Comparison of ENCODE assay signal across 6 cellular contexts in the genomic region with DNA sequence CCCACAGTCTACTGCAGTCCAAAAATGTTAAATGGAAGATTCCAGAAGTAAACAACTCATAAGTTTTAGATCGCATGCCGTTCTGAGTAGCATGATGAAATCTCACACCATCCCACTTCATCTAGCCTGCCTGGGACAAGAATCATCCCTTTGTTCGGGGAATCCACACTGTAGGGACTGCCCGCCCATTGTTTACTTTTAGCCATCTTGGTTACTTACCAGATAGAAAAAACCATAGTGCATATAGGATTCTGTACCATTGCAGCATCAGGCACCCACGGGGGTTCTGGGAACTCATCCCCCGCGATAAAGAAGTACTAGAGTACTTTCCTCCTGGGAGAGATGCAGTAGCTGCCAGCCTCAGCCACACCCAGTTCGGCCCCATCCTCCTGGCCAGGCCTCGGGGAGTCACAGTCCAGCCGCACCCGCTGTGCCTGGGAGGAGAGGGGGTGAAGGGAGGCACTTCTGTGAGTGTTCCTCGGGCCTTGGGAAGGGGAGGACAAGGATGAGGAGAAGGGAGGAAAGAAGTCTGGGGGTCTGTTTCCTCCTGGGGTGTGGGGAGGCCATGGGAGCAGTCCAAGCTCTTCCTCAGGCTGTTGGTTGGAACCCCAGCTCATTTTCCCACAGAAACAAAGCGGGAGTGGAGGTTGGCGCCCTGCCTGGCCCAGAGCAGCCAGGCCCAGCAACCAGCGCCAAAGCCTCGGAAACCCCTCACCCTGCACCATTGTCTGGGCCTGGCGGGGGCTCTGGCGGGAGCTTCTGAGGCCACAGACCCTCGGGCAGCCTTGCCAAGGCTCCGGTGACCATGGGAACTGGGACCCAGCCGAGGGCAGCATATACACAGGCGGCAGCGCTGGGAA. TPM values are rescaled to one million over a fixed set of nuclear protein-coding genes. Genes with fewer than 3 reads are reported as not detected.
A peak's percentile ranks its signal among the peaks of the same experiment; 100 is the strongest.
DNase-seq lines count a peak whose midpoint lies in the region; ATAC-seq and TF ChIP-seq lines count a peak whose summit lies in the region.

No MANE protein-coding gene starts in this region.

- H3K27ac Mint-ChIP-seq in chondrocyte (ENCODE audit: unreplicated experiment), result peak overlapping the region; percentile 83

- H4K91ac ChIP-seq in neuronal stem cell (ENCODE audit: low read depth, low read length, poor library complexity), result no peak overlapping the region

- H3K9me3 ChIP-seq in neuronal stem cell (replicated peaks in 1 of 2; ENCODE audit: control insufficient read depth in 2 of 2, insufficient read depth in 1 of 2, low read depth in 1 of 2, low read length in 2 of 2), result no peaks in the 10 kb centered on the region

- WGBS in neuronal stem cell (ENCODE audit: extremely low coverage in 2 of 2, insufficient read length in 2 of 2, insufficient replicate concordance in 1 of 2), 2 donors, result no CpG with 5 or more reads among the region's 23 CpGs

- H2BK5ac ChIP-seq in neuronal stem cell (ENCODE audit: low read length), result no peak overlapping the region

- H3K18ac ChIP-seq in neuronal stem cell (ENCODE audit: low read length), result peak overlapping the region; percentile 56

- no peaks in the 10 kb centered on the region for H3K36me3 ChIP-seq in neuronal stem cell (replicated peaks in 1 of 2; ENCODE audit: control insufficient read depth in 2 of 2, insufficient read depth in 2 of 2, low read length in 2 of 2)

- H3K4ac ChIP-seq in neuronal stem cell (ENCODE audit: low read length), result no peak overlapping the region

- no peak overlapping the region for H3K27ac ChIP-seq in neuronal stem cell (replicated peaks; ENCODE audit: low read length)

- TF ChIP-seq CTCF in chondrocyte (IDR thresholded peaks at IDR 0.05), result no peak

- H3K36me3 Mint-ChIP-seq in chondrocyte (ENCODE audit: low read depth), result peaks cover 3% of the 10 kb centered on the region

- H3K9ac ChIP-seq in neuronal stem cell (ENCODE audit: low read depth, low read length, poor library complexity), result no peak overlapping the region

- DNase-seq in ELR (ENCODE audit: low read depth) (peak; percentile 52), chondrocyte (ENCODE audit: low spot score) (no peak), neuronal stem cell (ENCODE audit: low spot score) (no peak), HK-2 (ENCODE audit: unreplicated experiment) (no peak)
- DNase-seq in activated CD4-positive, CD25-positive, alpha-beta regulatory T cell (lab: John Stamatoyannopoulos, UW), result no peak

- H4K8ac ChIP-seq in neuronal stem cell (ENCODE audit: low read depth, low read length), result peak overlapping the region; percentile 45

- H2BK120ac ChIP-seq in neuronal stem cell (ENCODE audit: low read depth, low read length), result no peak overlapping the region

- no peak overlapping the region for H3K4me2 ChIP-seq in neuronal stem cell (ENCODE audit: insufficient read depth, low read length, poor library complexity, severe bottlenecking)

- H3K4me3 Mint-ChIP-seq in chondrocyte (ENCODE audit: unreplicated experiment), result no peak overlapping the region

- H3K27me3 Mint-ChIP-seq in chondrocyte (ENCODE audit: low read depth), result no peaks in the 10 kb centered on the region

- peak overlapping the region; percentile 36 for H2BK12ac ChIP-seq in neuronal stem cell (ENCODE audit: low read length)

- no peak overlapping the region for H3K23ac ChIP-seq in neuronal stem cell (ENCODE audit: low read depth, low read length, poor library complexity)

- peak overlapping the region; percentile 64 for H2AK5ac ChIP-seq in neuronal stem cell (ENCODE audit: low read depth, low read length)

- ATAC-seq in GM19467 (IDR thresholded peaks at IDR 0.05; ENCODE audit: unreplicated experiment), result no peak

- H3K14ac ChIP-seq in neuronal stem cell (ENCODE audit: low read length), result peak overlapping the region; percentile 91

- H3K9me3 Mint-ChIP-seq in chondrocyte (ENCODE audit: low read depth), result no peaks in the 10 kb centered on the region

- peaks cover 55% of the 10 kb centered on the region for H3K4me1 Mint-ChIP-seq in chondrocyte (ENCODE audit: low read depth)

- H3K79me1 ChIP-seq in neuronal stem cell (ENCODE audit: low read depth, low read length), result no peaks in the 10 kb centered on the region

- H3K4me1 ChIP-seq in neuronal stem cell (ENCODE audit: control insufficient read depth in 2 of 2, insufficient read depth in 1 of 2, low read depth in 1 of 2, low read length in 2 of 2), result peaks cover 7 to 24% of the 10 kb centered on the region in 2 donors

- H3K27me3 ChIP-seq in neuronal stem cell (ENCODE audit: control insufficient read depth in 3 of 3, insufficient read depth in 3 of 3, low read depth in 1 of 3, low read length in 3 of 3), result peaks cover 0 to 10% (median 0%) of the 10 kb centered on the region in 3 experiments

- H2BK15ac ChIP-seq in neuronal stem cell (ENCODE audit: low read length), result peak overlapping the region; percentile 15

- H3K4me3 ChIP-seq in neuronal stem cell (ENCODE audit: low read length in 2 of 2), result no peak overlapping the region

- H2AFZ ChIP-seq in neuronal stem cell (ENCODE audit: low read length), result peak overlapping the region; percentile 82

RNA-seq across cellular contexts. Expression of gene TRIM47, which starts 8.9 kb away (rescaled TPM):
- 33.9 to 50.6 TPM (median 46.3 TPM) in 3 replicates for total RNA-seq in chondrocyte
- 1.2 TPM for polyA plus RNA-seq in neuronal stem cell (2013, experiment 1 of 2)
- 0.68 TPM for polyA plus RNA-seq in neuronal stem cell (2013, experiment 2 of 2)

RNA-seq across cellular contexts. Expression of gene WBP2, which starts 14.4 kb away (rescaled TPM):
- total RNA-seq in chondrocyte, result 45.0 to 62.5 TPM (median 56.5 TPM) in 3 replicates
- 80.4 TPM for polyA plus RNA-seq in neuronal stem cell (2013, experiment 1 of 2)
- polyA plus RNA-seq in neuronal stem cell (2013, experiment 2 of 2), result 79.8 TPM

RNA-seq across cellular contexts. Expression of gene UNC13D, which starts 25.3 kb away (rescaled TPM):
- total RNA-seq in chondrocyte, result 1.1 to 3.1 TPM (median 1.5 TPM) in 3 replicates
- polyA plus RNA-seq in neuronal stem cell (2013, experiment 1 of 2), result 1.4 TPM
- polyA plus RNA-seq in neuronal stem cell (2013, experiment 2 of 2), result 0.90 TPM

RNA-seq across cellular contexts. Expression of gene TRIM65, which starts 27.2 kb away (rescaled TPM):
- total RNA-seq in chondrocyte, result 25.2 to 27.1 TPM (median 27.0 TPM) in 3 replicates
- polyA plus RNA-seq in neuronal stem cell (2013, experiment 1 of 2), result 15.8 TPM
- 14.6 TPM for polyA plus RNA-seq in neuronal stem cell (2013, experiment 2 of 2)

RNA-seq across cellular contexts. Expression of gene MRPL38, which starts 35.2 kb away (rescaled TPM):
- 47.4 to 53.3 TPM (median 49.8 TPM) in 3 replicates for total RNA-seq in chondrocyte
- 48.0 TPM for polyA plus RNA-seq in neuronal stem cell (2013, experiment 1 of 2)
- polyA plus RNA-seq in neuronal stem cell (2013, experiment 2 of 2), result 48.3 TPM
